In genomic region chr3:54087581-54088410, GRCh38 we compare ENCODE assay signal across 9 cellular contexts. TPM values are rescaled to one million over a fixed set of nuclear protein-coding genes. Genes with fewer than 3 reads are reported as not detected.
DNase-seq lines count a peak whose midpoint lies in the region; ATAC-seq and TF ChIP-seq lines count a peak whose summit lies in the region.
"Had no signal": no experiment of that assay in that cellular context is flagged by ENCODE, and none has a peak within 500 bp of the region (broad histone marks: within the 10 kb centered on the region; RNA-seq: fewer than 3 reads in every experiment).

No MANE protein-coding gene starts in this region.

- H3K27ac ChIP-seq in GM23248, result no peak overlapping the region
- no peak overlapping the region for H3K27ac ChIP-seq in vagina

- H3K9me3 ChIP-seq in GM23248 (ENCODE audit: low read depth) (no peaks in the 10 kb centered on the region), iPS-18c (ENCODE audit: control insufficient read depth, insufficient read depth, low read length) (peaks cover 2% of the 10 kb centered on the region), vagina (no peaks in the 10 kb centered on the region)

- ATAC-seq in GM19452 (IDR thresholded peaks at IDR 0.05; ENCODE audit: unreplicated experiment), result no peak
- ATAC-seq: HCT116 had no signal

- no peak for TF ChIP-seq POLR2A in vagina (IDR thresholded peaks at IDR 0.05)

- no peaks in the 10 kb centered on the region for H3K27me3 ChIP-seq in GM23248 (replicated peaks; ENCODE audit: insufficient read depth)
- H3K27me3 ChIP-seq in vagina, result no peaks in the 10 kb centered on the region

- H3K36me3 ChIP-seq in GM23248 (ENCODE audit: low read depth), result no peaks in the 10 kb centered on the region
- no peaks in the 10 kb centered on the region for H3K36me3 ChIP-seq in vagina

- H2AFZ ChIP-seq in GM23248, result no peak overlapping the region

- H3F3A ChIP-seq in GM23248 (ENCODE audit: insufficient read depth), result no peaks in the 10 kb centered on the region

- no peaks in the 10 kb centered on the region for H3K79me2 ChIP-seq in GM23248 (ENCODE audit: insufficient read depth)

- DNase-seq in GM23248 (peak; percentile 14), ecto neural progenitor cell (ENCODE audit: low spot score) (peak; percentile 58), retina (peak; percentile 83), NCI-H1417 (lab: John Stamatoyannopoulos, UW) (no peak), putamen (ENCODE audit: low spot score) (no peak), vagina (ENCODE audit: extremely low spot score in 2 of 2) (no peak)

- H4K20me1 ChIP-seq in GM23248 (ENCODE audit: insufficient read depth), result no peaks in the 10 kb centered on the region

- intact Hi-C loops in vagina (cut with DNase I), result no loop called here

- H3K9ac ChIP-seq in GM23248, result no peak overlapping the region

- H3K4me1 ChIP-seq in GM23248 (ENCODE audit: insufficient read depth), result no peaks in the 10 kb centered on the region
- peaks cover 8% of the 10 kb centered on the region for H3K4me1 ChIP-seq in vagina

- no peak for TF ChIP-seq CTCF in vagina (IDR thresholded peaks at IDR 0.05)

- H3K9me2 ChIP-seq in GM23248 (ENCODE audit: insufficient read depth), result no peaks in the 10 kb centered on the region

- H3K4me2 ChIP-seq in GM23248 (ENCODE audit: unreplicated experiment), result no peak overlapping the region

- in situ Hi-C loops in GM23248 (cut with MboI), result no loop called here

- 16 to 18% methylated on average over 46 to 47 of the region's 54 CpGs for WGBS in GM23248 (ENCODE audit: low coverage in 1 of 2, low lambda C conversion rate in 2 of 2, missing lambda C conversion rate in 2 of 2), 2 experiments

- H3K4me3 ChIP-seq in GM23248 (no peak overlapping the region), iPS-18c (ENCODE audit: insufficient read depth, low read depth, low read length) (peak overlapping the region; percentile 45), vagina (peak overlapping the region in 1 of 2 donors; percentile 1)

RNA-seq across cellular contexts. Expression of gene CACNA2D3, which starts 34.6 kb away (rescaled TPM):
- under 0.01 and 0.43 TPM in 2 replicates for total RNA-seq in GM23248 (2014; rRNA removed; shearing (Covaris generic))
- 0.30 and 0.39 TPM in 2 replicates for polyA plus RNA-seq in GM23248 (2016; fragmentation: Nextera tagmentation; extraction: Ambion mirVana)
- total RNA-seq in vagina, result 17.2 TPM

Comparison
In these comparisons a context has a peak if more than half of its experiments do, and no peak if none do; other contexts are left out.
1. DNase-seq: peak in GM23248 (single experiment), ecto neural progenitor cell (single experiment) and retina (single experiment); none in NCI-H1417 (0 of 3), putamen (single experiment) and vagina (0 of 2).
2. RNA of gene CACNA2D3, which starts 34.6 kb away (total RNA-seq): 17.2 TPM in vagina (single experiment); under 0.01 to 0.43 TPM in GM23248; every median in the first group is over 10 times any median in the second.